ENCODE assay signal across 17 cellular contexts in genomic region chr14:94172545-94172944, GRCh38. TPM values are rescaled to one million over a fixed set of nuclear protein-coding genes. Genes with fewer than 3 reads are reported as not detected.
A peak's percentile ranks its signal among the peaks of the same experiment; 100 is the strongest.
DNase-seq lines count a peak whose midpoint lies in the region; ATAC-seq and TF ChIP-seq lines count a peak whose summit lies in the region.
"Had no signal": no experiment of that assay in that cellular context is flagged by ENCODE, and none has a peak within 500 bp of the region (broad histone marks: within the 10 kb centered on the region; RNA-seq: fewer than 3 reads in every experiment).

No MANE protein-coding gene starts in this region.

- H3K27ac ChIP-seq in CD8-positive, alpha-beta T cell (ENCODE audit: low read depth, low read length) = no peak overlapping the region
- H3K27ac ChIP-seq in naive thymus-derived CD4-positive, alpha-beta T cell (ENCODE audit: low read depth, low read length) = no peak overlapping the region
- no peak overlapping the region for H3K27ac ChIP-seq in upper lobe of right lung
- H3K27ac ChIP-seq: tibial artery had no signal

- H3K9me3 Mint-ChIP-seq in T-helper 1 cell treated with Interleukin-12 subunit alpha and Interleukin-12 subunit beta and Interleukin-4 antibody, amounts not matched to agents 30 μg/mL and 1 μg/mL, for 36 hours = no peaks in the 10 kb centered on the region
- H3K9me3 Mint-ChIP-seq in CD8-positive, alpha-beta T cell = no peaks in the 10 kb centered on the region
- no peaks in the 10 kb centered on the region for H3K9me3 Mint-ChIP-seq in activated CD8-positive, alpha-beta T cell treated with anti-CD3 and anti-CD28 coated beads for 36 hours
- no peaks in the 10 kb centered on the region for H3K9me3 Mint-ChIP-seq in naive thymus-derived CD4-positive, alpha-beta T cell

- CTCF ChIA-PET in CD8-positive, alpha-beta T cell (lab: Charles Lee) = interaction anchor here (0.8 kb wide), 1 partner anchor 233 kb away, joined by 4 read pairs; no protein-coding TSS in a partner anchor
- CTCF ChIA-PET in activated CD8-positive, alpha-beta T cell treated with anti-CD3 and anti-CD28 coated beads for 36 hours (lab: Charles Lee) = interaction anchor here (3.4 to 4.1 kb wide), 2 partner anchors 36 kb away, joined by 21 to 25 read pairs; no protein-coding TSS in a partner anchor
- CTCF ChIA-PET in naive thymus-derived CD4-positive, alpha-beta T cell (lab: Charles Lee) = interaction anchor here (0.6 to 0.8 kb wide), 2 partner anchors 13 to 36 kb away, joined by 4 read pairs; no protein-coding TSS in a partner anchor

- no peak for ATAC-seq in CD8-positive, alpha-beta T cell
- ATAC-seq in activated CD8-positive, alpha-beta T cell treated with anti-CD3 and anti-CD28 coated beads for 36 hours = no peak
- ATAC-seq in naive thymus-derived CD4-positive, alpha-beta T cell = no peak
- ATAC-seq in GM21367 (IDR thresholded peaks at IDR 0.05; ENCODE audit: unreplicated experiment) (no peak), upper lobe of right lung (no peak)
- ATAC-seq: body of pancreas had no signal

- no peaks in the 10 kb centered on the region for H3K27me3 ChIP-seq in CD8-positive, alpha-beta T cell (ENCODE audit: insufficient read depth, low read length)
- H3K27me3 ChIP-seq in naive thymus-derived CD4-positive, alpha-beta T cell (ENCODE audit: control insufficient read depth in 2 of 2, insufficient read depth in 2 of 2, low read length in 2 of 2) = no peaks in the 10 kb centered on the region
- H3K27me3 ChIP-seq in upper lobe of right lung = peaks cover 30% of the 10 kb centered on the region

- H3K4me3 ChIP-seq in CD8-positive, alpha-beta T cell (ENCODE audit: low read depth, low read length) = no peak overlapping the region
- no peak overlapping the region for H3K4me3 ChIP-seq in naive thymus-derived CD4-positive, alpha-beta T cell (ENCODE audit: low read length)
- no peak overlapping the region for H3K4me3 ChIP-seq in upper lobe of right lung
- H3K4me3 ChIP-seq: body of pancreas had no signal

- H3K4me1 ChIP-seq in CD8-positive, alpha-beta T cell (ENCODE audit: insufficient read depth, low read length) = peaks cover 12% of the 10 kb centered on the region
- peaks cover 0 to 16% of the 10 kb centered on the region in 2 donors for H3K4me1 ChIP-seq in naive thymus-derived CD4-positive, alpha-beta T cell (ENCODE audit: control insufficient read depth in 2 of 2, insufficient read depth in 2 of 2, low read length in 2 of 2)
- peaks cover 7% of the 10 kb centered on the region for H3K4me1 ChIP-seq in upper lobe of right lung

- H3K9me3 ChIP-seq in CD8-positive, alpha-beta T cell (ENCODE audit: low read length) = no peaks in the 10 kb centered on the region
- no peaks in the 10 kb centered on the region for H3K9me3 ChIP-seq in naive thymus-derived CD4-positive, alpha-beta T cell (ENCODE audit: control insufficient read depth in 2 of 3, low read length in 3 of 3)
- no peaks in the 10 kb centered on the region for H3K9me3 ChIP-seq in upper lobe of right lung
- H3K9me3 ChIP-seq: body of pancreas, neutrophil, tibial artery had no signal

- H3K36me3 Mint-ChIP-seq in T-helper 1 cell treated with Interleukin-12 subunit alpha and Interleukin-12 subunit beta and Interleukin-4 antibody, amounts not matched to agents 30 μg/mL and 1 μg/mL, for 36 hours (ENCODE audit: low read depth) = no peaks in the 10 kb centered on the region
- H3K36me3 Mint-ChIP-seq in CD8-positive, alpha-beta T cell = no peaks in the 10 kb centered on the region
- no peaks in the 10 kb centered on the region for H3K36me3 Mint-ChIP-seq in activated CD8-positive, alpha-beta T cell treated with anti-CD3 and anti-CD28 coated beads for 36 hours (ENCODE audit: low read depth)
- no peaks in the 10 kb centered on the region for H3K36me3 Mint-ChIP-seq in naive thymus-derived CD4-positive, alpha-beta T cell

- POLR2A ChIA-PET in CD8-positive, alpha-beta T cell (lab: Charles Lee) = no interaction called here
- POLR2A ChIA-PET in activated CD8-positive, alpha-beta T cell treated with anti-CD3 and anti-CD28 coated beads for 36 hours (lab: Charles Lee) = no interaction called here
- POLR2A ChIA-PET in naive thymus-derived CD4-positive, alpha-beta T cell (lab: Charles Lee) = interaction anchor here (0.6 to 3.1 kb wide), 2 partner anchors 92 to 93 kb away, joined by 3 to 16 read pairs; partner anchors contain the start of genes DDX24 and IFI27L1

- DNase-seq in T-helper 1 cell (no peak), putamen (ENCODE audit: low spot score) (no peak), upper lobe of right lung (no peak)
- DNase-seq in CD8-positive, alpha-beta T cell = no peak
- DNase-seq in activated CD8-positive, alpha-beta T cell treated with anti-CD3 and anti-CD28 coated beads for 36 hours = no peak
- no peak for DNase-seq in naive thymus-derived CD4-positive, alpha-beta T cell
- DNase-seq: activated naive CD4-positive, alpha-beta T cell; cortex of kidney; GOT3; mesendoderm; retina; SW 1271; tibial artery had no signal

- H3K4me1 Mint-ChIP-seq in T-helper 1 cell treated with Interleukin-12 subunit alpha and Interleukin-12 subunit beta and Interleukin-4 antibody, amounts not matched to agents 30 μg/mL and 1 μg/mL, for 36 hours (ENCODE audit: low read depth) = peaks cover 17% of the 10 kb centered on the region
- peaks cover 18% of the 10 kb centered on the region for H3K4me1 Mint-ChIP-seq in CD8-positive, alpha-beta T cell (ENCODE audit: low read depth)
- H3K4me1 Mint-ChIP-seq in activated CD8-positive, alpha-beta T cell treated with anti-CD3 and anti-CD28 coated beads for 36 hours (ENCODE audit: low read depth) = peaks cover 15% of the 10 kb centered on the region
- peaks cover 15 to 29% (median 22%) of the 10 kb centered on the region in 7 donors for H3K4me1 Mint-ChIP-seq in naive thymus-derived CD4-positive, alpha-beta T cell

- H3K27me3 Mint-ChIP-seq in T-helper 1 cell treated with Interleukin-12 subunit alpha and Interleukin-12 subunit beta and Interleukin-4 antibody, amounts not matched to agents 30 μg/mL and 1 μg/mL, for 36 hours (ENCODE audit: low read depth) = peaks cover 47% of the 10 kb centered on the region
- H3K27me3 Mint-ChIP-seq in CD8-positive, alpha-beta T cell (ENCODE audit: low read depth) = peaks cover 16% of the 10 kb centered on the region
- H3K27me3 Mint-ChIP-seq in activated CD8-positive, alpha-beta T cell treated with anti-CD3 and anti-CD28 coated beads for 36 hours = peaks cover 30% of the 10 kb centered on the region
- peaks cover 0 to 54% (median 5%) of the 10 kb centered on the region in 5 donors for H3K27me3 Mint-ChIP-seq in naive thymus-derived CD4-positive, alpha-beta T cell

- peak overlapping the region; percentile 81 for H3K4me3 Mint-ChIP-seq in T-helper 1 cell treated with Interleukin-12 subunit alpha and Interleukin-12 subunit beta and Interleukin-4 antibody, amounts not matched to agents 30 μg/mL and 1 μg/mL, for 36 hours
- H3K4me3 Mint-ChIP-seq in CD8-positive, alpha-beta T cell = peak overlapping the region; percentile 84
- peak overlapping the region; percentile 71 for H3K4me3 Mint-ChIP-seq in activated CD8-positive, alpha-beta T cell treated with anti-CD3 and anti-CD28 coated beads for 36 hours
- H3K4me3 Mint-ChIP-seq in naive thymus-derived CD4-positive, alpha-beta T cell = peak overlapping the region in 8 of 10 donors; percentile 82 to 94 (median 88)

- no peak for TF ChIP-seq CTCF in CD8-positive, alpha-beta T cell (IDR thresholded peaks at IDR 0.05)
- TF ChIP-seq CTCF in activated CD8-positive, alpha-beta T cell treated with anti-CD3 and anti-CD28 coated beads for 36 hours (IDR thresholded peaks at IDR 0.05) = no peak
- no peak for TF ChIP-seq CTCF in upper lobe of right lung (IDR thresholded peaks at IDR 0.05)

- no peaks in the 10 kb centered on the region for H3K36me3 ChIP-seq in CD8-positive, alpha-beta T cell (ENCODE audit: insufficient read depth, low read length)
- no peaks in the 10 kb centered on the region for H3K36me3 ChIP-seq in naive thymus-derived CD4-positive, alpha-beta T cell (ENCODE audit: control insufficient read depth in 2 of 3, insufficient read depth in 3 of 3, low read length in 3 of 3)
- H3K36me3 ChIP-seq in upper lobe of right lung = no peaks in the 10 kb centered on the region
- H3K36me3 ChIP-seq: neutrophil, tibial artery had no signal

- intact Hi-C loops in CD8-positive, alpha-beta T cell (cut with DNase I, micrococcal nuclease) = loop anchor here in 1 of 2 experiments (2.0 to 10.0 kb wide), 2 partner anchors 44 to 988 kb away; partner anchors contain the start of genes IFI27L2, LYSET and MOAP1
- intact Hi-C loops in activated CD8-positive, alpha-beta T cell treated with anti-CD3 and anti-CD28 coated beads for 36 hours (cut with micrococcal nuclease) = no loop called here
- intact Hi-C loops in naive thymus-derived CD4-positive, alpha-beta T cell (cut with micrococcal nuclease) = loop anchor here in 1 of 2 donors (5.0 kb wide), 2 partner anchors 215 to 965 kb away; partner anchors contain the start of genes GON7 and UBR7
- intact Hi-C loops in upper lobe of right lung (cut with DNase I) = no loop called here

- no peak overlapping the region for H3K27ac Mint-ChIP-seq in T-helper 1 cell treated with Interleukin-12 subunit alpha and Interleukin-12 subunit beta and Interleukin-4 antibody, amounts not matched to agents 30 μg/mL and 1 μg/mL, for 36 hours
- no peak overlapping the region for H3K27ac Mint-ChIP-seq in CD8-positive, alpha-beta T cell
- no peak overlapping the region for H3K27ac Mint-ChIP-seq in activated CD8-positive, alpha-beta T cell treated with anti-CD3 and anti-CD28 coated beads for 36 hours
- H3K27ac Mint-ChIP-seq in naive thymus-derived CD4-positive, alpha-beta T cell = peak overlapping the region in 1 of 9 donors; percentile 14

RNA-seq across cellular contexts. Expression of gene PPP4R4, which starts 1.6 kb away (rescaled TPM):
- total RNA-seq in CD8-positive, alpha-beta T cell = not detected
- 1 to 10 TPM in 1 of 2 experiments, under 1 TPM in 1; 0.63 to 1.2 TPM for total RNA-seq in activated CD8-positive, alpha-beta T cell treated with anti-CD3 and anti-CD28 coated beads for 36 hours
- total RNA-seq in naive thymus-derived CD4-positive, alpha-beta T cell = 1 to 10 TPM in 4 of 5 experiments, under 1 TPM in 1; 0.44 to 2.4 (median 1.7) TPM
- polyA plus RNA-seq in naive thymus-derived CD4-positive, alpha-beta T cell = under 1 TPM; 0.06 to 0.19 TPM
- total RNA-seq in upper lobe of right lung = 2.2 TPM

RNA-seq across cellular contexts. Expression of gene IFI27L2, which starts 43.1 kb away (rescaled TPM):
- total RNA-seq in CD8-positive, alpha-beta T cell = 10 to 100 TPM; 13.3 to 16.4 TPM
- 10 to 100 TPM; 43.0 to 44.5 TPM for total RNA-seq in activated CD8-positive, alpha-beta T cell treated with anti-CD3 and anti-CD28 coated beads for 36 hours
- total RNA-seq in naive thymus-derived CD4-positive, alpha-beta T cell = 10 to 100 TPM; 17.2 to 65.8 (median 26.5) TPM
- polyA plus RNA-seq in naive thymus-derived CD4-positive, alpha-beta T cell = 10 to 100 TPM; 34.0 to 47.6 TPM
- total RNA-seq in upper lobe of right lung = 32.4 TPM
